1 cellular context compared by ENCODE assay signal in the genomic region with DNA sequence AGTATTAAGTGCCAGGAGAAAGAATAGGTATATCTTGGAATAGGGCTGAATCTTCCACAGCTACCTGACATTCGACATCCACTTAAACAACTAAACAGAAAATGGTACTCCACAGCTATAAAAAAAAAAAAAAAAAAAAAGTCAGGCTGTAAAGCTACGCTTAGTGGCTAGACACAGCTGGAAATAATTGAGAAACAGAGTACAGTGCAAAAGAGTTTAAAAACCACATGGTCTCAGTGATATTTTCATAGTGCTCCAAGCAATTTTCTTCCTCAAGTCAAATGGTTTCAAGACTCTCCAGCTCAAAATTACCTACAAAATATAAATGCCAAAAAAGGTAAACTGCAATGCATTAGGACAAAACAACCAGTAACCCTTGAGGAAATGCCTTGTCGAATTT.
TF ChIP-seq lines count a peak whose summit lies in the region.

No MANE protein-coding gene starts in this region.

TF ChIP-seq in endothelial cell of umbilical vein, 7 proteins besides CTCF, POLR2A, EP300 and RAD21 (continued from another document):
- TF ChIP-seq MYC (IDR thresholded peaks at IDR 0.05; ENCODE audit: low read depth, low read length) (no peak), POLR2AphosphoS5 (IDR thresholded peaks at IDR 0.05; ENCODE audit: insufficient read depth, low read depth, low read length) (no peak)
